In the genomic region with DNA sequence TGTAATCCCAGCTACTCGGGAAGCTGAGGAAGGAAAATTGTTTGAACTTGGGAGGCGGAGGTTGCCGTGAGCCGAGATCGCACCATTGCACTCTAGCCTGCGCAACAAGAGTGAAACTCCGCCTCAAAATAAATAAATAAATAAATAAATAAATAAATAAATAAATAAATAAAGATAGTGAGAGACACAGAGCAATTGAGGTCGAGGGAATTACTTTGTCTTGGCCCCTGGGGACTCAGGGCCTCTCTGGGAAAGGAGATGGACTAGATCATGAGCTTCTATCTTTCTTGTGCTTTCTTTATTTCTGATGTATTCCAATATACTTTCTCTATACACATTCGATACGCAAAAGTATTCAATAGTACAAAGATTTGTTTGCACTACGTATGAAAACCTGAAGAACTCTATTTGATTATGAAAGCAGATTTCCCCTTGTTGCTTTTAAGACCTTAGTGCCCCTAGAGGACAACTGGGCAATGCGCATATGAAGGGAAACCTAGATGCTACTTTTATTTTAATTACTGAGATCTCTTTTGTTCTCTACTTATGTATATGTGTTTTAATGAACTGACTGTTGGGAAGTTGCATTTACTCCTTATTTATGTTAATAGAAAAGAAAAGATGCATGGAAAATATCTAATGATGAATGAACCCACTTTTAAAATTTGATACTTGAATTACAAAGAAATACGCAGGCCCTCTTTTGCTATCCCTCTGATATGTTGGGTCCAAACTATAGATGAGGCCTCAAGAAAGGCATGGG, we compare ENCODE assay signal across 8 cellular contexts. TPM values are rescaled to one million over a fixed set of nuclear protein-coding genes. Genes with fewer than 3 reads are reported as not detected.
A peak's percentile ranks its signal among the peaks of the same experiment; 100 is the strongest.
DNase-seq lines count a peak whose midpoint lies in the region; ATAC-seq, FAIRE-seq and TF ChIP-seq lines count a peak whose summit lies in the region.

No MANE protein-coding gene starts in this region.

- no peak overlapping the region for H2AFZ ChIP-seq in OCI-LY1 (ENCODE audit: low read length)

- H3K4me3 ChIP-seq in OCI-LY1 (ENCODE audit: low read depth, low read length, poor library complexity, severe bottlenecking) (no peak overlapping the region), body of pancreas (no peak overlapping the region)

- H4K20me1 ChIP-seq in OCI-LY1 (ENCODE audit: insufficient read depth, low read length): no peaks in the 10 kb centered on the region

- no peaks in the 10 kb centered on the region for H3F3A ChIP-seq in OCI-LY1 (ENCODE audit: insufficient read depth, low read length)

- H3K79me2 ChIP-seq in OCI-LY1 (ENCODE audit: insufficient read depth, low read length): no peaks in the 10 kb centered on the region

- TF ChIP-seq CTCF in OCI-LY1 (IDR thresholded peaks at IDR 0.05; ENCODE audit: low read length) (peak; percentile 89), body of pancreas (IDR thresholded peaks at IDR 0.05) (peak; percentile 64 to 79 (median 74))

- no peak for FAIRE-seq in urothelium cell line (lab: Jason Lieb, UNC)

- no peak overlapping the region for H3K4me2 ChIP-seq in OCI-LY1 (ENCODE audit: low read length)

- intact Hi-C loops in body of pancreas (cut with DNase I): no loop called here

- H3K27ac ChIP-seq in OCI-LY1 (ENCODE audit: low read depth, low read length, poor library complexity, severe bottlenecking) (no peak overlapping the region), body of pancreas (no peak overlapping the region)

- H3K36me3 ChIP-seq in OCI-LY1 (ENCODE audit: insufficient read depth, low read length) (no peaks in the 10 kb centered on the region), body of pancreas (replicated peaks in 1 of 2; ENCODE audit: insufficient read depth in 1 of 2, low read depth in 2 of 2) (no peaks in the 10 kb centered on the region)

- no peak overlapping the region for H3K9ac ChIP-seq in OCI-LY1 (ENCODE audit: low read length)

- no peaks in the 10 kb centered on the region for H3K27me3 ChIP-seq in OCI-LY1 (ENCODE audit: insufficient read depth, low read length)
- no peaks in the 10 kb centered on the region for H3K27me3 ChIP-seq in body of pancreas

- no peaks in the 10 kb centered on the region for H3K4me1 ChIP-seq in OCI-LY1 (ENCODE audit: insufficient read depth, low read length, severe bottlenecking)
- H3K4me1 ChIP-seq in body of pancreas: no peaks in the 10 kb centered on the region

- peak; percentile 30 for DNase-seq in DMS153 treated with DMSO at 0.1 percent for 48 hours (lab: John Stamatoyannopoulos, UW; ENCODE audit: unreplicated experiment)
- DNase-seq in body of pancreas: peak; percentile 18 to 49 (median 38)
- peak; percentile 51 for DNase-seq in kidney tubule cell (ENCODE audit: low spot score)
- peak; percentile 33 for DNase-seq in urothelium cell line (ENCODE audit: low spot score)
- DNase-seq in NCI-H187 treated with DMSO at 0.1 percent for 48 hours (lab: John Stamatoyannopoulos, UW): no peak

- H3K9me2 ChIP-seq in OCI-LY1 (ENCODE audit: low read depth, low read length): no peaks in the 10 kb centered on the region

- no peaks in the 10 kb centered on the region for H3K9me3 ChIP-seq in OCI-LY1 (ENCODE audit: low read length)
- H3K9me3 ChIP-seq in body of pancreas: no peaks in the 10 kb centered on the region

- WGBS in body of pancreas, 2 donors: 62 to 64% methylated on average over 13 of the region's 13 CpGs

- TF ChIP-seq POLR2A in body of pancreas (IDR thresholded peaks at IDR 0.05): no peak

- peak; percentile 85 for ATAC-seq in GM18873 (IDR thresholded peaks at IDR 0.05; ENCODE audit: low FRiP score, unreplicated experiment)
- peak; percentile 72 for ATAC-seq in HG03095 (IDR thresholded peaks at IDR 0.05; ENCODE audit: unreplicated experiment)
- peak; percentile 64 for ATAC-seq in body of pancreas

RNA-seq across cellular contexts. Expression of gene ELOVL6, which starts 12.8 kb away (rescaled TPM):
- under 1 TPM; 0.78 to 0.99 TPM for total RNA-seq in body of pancreas
